Comparison of ENCODE assay signal across 8 cellular contexts in the genomic region with DNA sequence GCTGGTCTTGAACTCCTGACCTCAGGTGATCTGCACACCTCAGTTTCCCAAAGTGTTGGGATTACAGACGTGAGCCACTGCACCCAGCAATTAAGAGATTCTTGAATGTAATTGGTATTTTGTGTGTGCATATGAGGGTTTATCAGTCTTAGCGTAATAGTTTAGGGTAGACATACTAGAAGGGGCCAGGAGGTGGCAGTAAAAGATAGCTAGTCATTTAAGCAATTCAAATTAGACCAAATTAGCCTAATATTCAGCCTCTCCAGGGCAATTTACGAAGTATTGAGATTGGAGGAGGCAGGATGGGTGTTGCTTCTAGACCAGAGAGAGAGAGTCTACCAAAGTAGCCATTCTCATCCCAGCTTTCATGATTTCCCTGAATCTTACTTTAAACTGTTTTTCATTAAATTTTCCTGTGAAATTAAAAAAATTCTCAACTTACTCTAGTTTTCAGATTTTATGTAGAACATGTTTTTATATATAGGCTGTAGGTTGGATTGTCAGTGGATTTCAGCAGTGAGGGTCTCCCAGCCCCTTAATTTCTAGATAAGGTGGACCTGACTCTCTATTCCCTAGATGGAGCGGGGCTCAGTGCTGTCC.
DNase-seq lines count a peak whose midpoint lies in the region; ATAC-seq and TF ChIP-seq lines count a peak whose summit lies in the region.

No MANE protein-coding gene starts in this region.

- H3K36me3 ChIP-seq in brain microvascular endothelial cell (replicated peaks), result no peaks in the 10 kb centered on the region

- peaks cover 18% of the 10 kb centered on the region for H3K4me1 Mint-ChIP-seq in stimulated activated effector memory CD8-positive, alpha-beta T cell treated with anti-CD3 and anti-CD28 coated beads, Interleukin-12 subunit alpha, Interleukin-12 subunit beta, amount 100 ng/mL, for 72 hours

- no peak overlapping the region for H3K27ac ChIP-seq in brain microvascular endothelial cell

- H3K27me3 ChIP-seq in brain microvascular endothelial cell (replicated peaks), result no peaks in the 10 kb centered on the region

- peak; percentile 55 for TF ChIP-seq CTCF in brain microvascular endothelial cell (IDR thresholded peaks at IDR 0.05; ENCODE audit: low read depth, low read length, missing control alignments)

- H3K27ac Mint-ChIP-seq in stimulated activated effector memory CD8-positive, alpha-beta T cell treated with anti-CD3 and anti-CD28 coated beads, Interleukin-12 subunit alpha, Interleukin-12 subunit beta, amount 100 ng/mL, for 72 hours, result no peak overlapping the region

- DNase-seq in DMS153 treated with DMSO at 0.1 percent for 48 hours (lab: John Stamatoyannopoulos, UW; ENCODE audit: unreplicated experiment), result peak; percentile 70
- DNase-seq in NCI-H748 (lab: John Stamatoyannopoulos, UW; ENCODE audit: unreplicated experiment), result peak; percentile 62
- DNase-seq in brain microvascular endothelial cell, result peak; percentile 44
- DNase-seq in left kidney (ENCODE audit: low read depth, low spot score), result peak; percentile 65
- no peak for DNase-seq in GF-D8 (lab: John Stamatoyannopoulos, UW)
- DNase-seq in stimulated activated effector memory CD8-positive, alpha-beta T cell treated with anti-CD3 and anti-CD28 coated beads, Interleukin-12 subunit alpha, Interleukin-12 subunit beta, amount 100 ng/mL, for 72 hours (ENCODE audit: low spot score in 2 of 2), result no peak

- no peaks in the 10 kb centered on the region for H3K9me3 Mint-ChIP-seq in stimulated activated effector memory CD8-positive, alpha-beta T cell treated with anti-CD3 and anti-CD28 coated beads, Interleukin-12 subunit alpha, Interleukin-12 subunit beta, amount 100 ng/mL, for 72 hours

- in situ Hi-C loops in brain microvascular endothelial cell (cut with HindIII; ENCODE audit: low pct_ligation_motif_present, low sequenced_read_pairs), result no loop called here

- no peak overlapping the region for H3K4me3 ChIP-seq in brain microvascular endothelial cell (ENCODE audit: low read depth, low read length)

- no peak overlapping the region for H3K4me3 Mint-ChIP-seq in stimulated activated effector memory CD8-positive, alpha-beta T cell treated with anti-CD3 and anti-CD28 coated beads, Interleukin-12 subunit alpha, Interleukin-12 subunit beta, amount 100 ng/mL, for 72 hours

- peaks cover 4% of the 10 kb centered on the region for H3K36me3 Mint-ChIP-seq in stimulated activated effector memory CD8-positive, alpha-beta T cell treated with anti-CD3 and anti-CD28 coated beads, Interleukin-12 subunit alpha, Interleukin-12 subunit beta, amount 100 ng/mL, for 72 hours

- ATAC-seq in HG02870 (IDR thresholded peaks at IDR 0.05; ENCODE audit: unreplicated experiment), result peak; percentile 48
- no peak for ATAC-seq in HG03039 (IDR thresholded peaks at IDR 0.05; ENCODE audit: unreplicated experiment)
- ATAC-seq in stimulated activated effector memory CD8-positive, alpha-beta T cell treated with anti-CD3 and anti-CD28 coated beads, Interleukin-12 subunit alpha, Interleukin-12 subunit beta, amount 100 ng/mL, for 72 hours, result no peak

Comparison
In these comparisons a context has a peak if more than half of its experiments do, and no peak if none do; other contexts are left out.
1. DNase-seq: peak in DMS153 treated with DMSO at 0.1 percent for 48 hours (single experiment), NCI-H748 (single experiment), brain microvascular endothelial cell (single experiment) and left kidney (single experiment); none in GF-D8 (single experiment) and stimulated activated effector memory CD8-positive, alpha-beta T cell treated with anti-CD3 and anti-CD28 coated beads, Interleukin-12 subunit alpha, Interleukin-12 subunit beta, amount 100 ng/mL, for 72 hours (0 of 2).